21 cellular contexts compared by ENCODE assay signal in the genomic region with DNA sequence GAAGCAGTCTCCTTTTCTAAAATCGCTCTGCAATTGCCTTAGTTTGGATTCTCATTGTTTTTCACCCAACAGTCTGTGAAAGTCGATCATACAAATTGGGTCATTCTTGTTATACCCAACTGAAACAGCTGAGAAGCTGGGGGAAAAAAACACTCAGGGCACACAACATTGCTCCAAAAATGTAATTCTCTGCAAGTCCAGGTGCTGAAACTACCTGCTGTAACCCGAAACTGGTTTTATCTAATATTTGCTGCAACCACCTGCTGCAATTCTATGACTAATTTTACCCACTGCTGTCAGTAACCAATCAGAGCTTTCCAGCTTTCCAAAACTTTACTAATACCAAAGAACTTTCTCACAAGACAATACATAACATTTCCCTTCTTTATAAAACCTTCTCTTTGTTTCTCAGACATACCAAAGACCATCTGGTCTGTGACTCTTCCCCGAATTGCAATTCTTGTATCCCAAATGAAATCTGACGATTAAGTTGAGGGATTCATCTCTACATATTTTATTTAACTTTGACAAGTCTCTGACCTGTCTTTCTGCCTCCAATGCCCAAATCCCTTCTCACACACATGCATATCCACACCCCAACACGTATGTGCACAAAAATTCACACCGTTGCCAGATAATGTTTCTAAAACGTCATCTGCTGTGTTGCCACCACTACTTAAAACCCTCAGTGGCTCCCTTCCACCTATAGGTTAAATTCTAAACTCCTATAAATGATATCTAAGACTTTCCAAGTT.
A peak's percentile ranks its signal among the peaks of the same experiment; 100 is the strongest.
DNase-seq lines count a peak whose midpoint lies in the region; ATAC-seq, FAIRE-seq and TF ChIP-seq lines count a peak whose summit lies in the region.
"Had no signal": no experiment of that assay in that cellular context is flagged by ENCODE, and none has a peak within 500 bp of the region (broad histone marks: within the 10 kb centered on the region; RNA-seq: fewer than 3 reads in every experiment).

No MANE protein-coding gene starts in this region.

- peaks cover 6% of the 10 kb centered on the region for H3K9me3 ChIP-seq in A673 (ENCODE audit: low read depth, low read length, poor library complexity, severe bottlenecking)

- H3K36me3 ChIP-seq in A673 (ENCODE audit: insufficient read depth, low read length, poor library complexity, severe bottlenecking) = no peaks in the 10 kb centered on the region
- H3K36me3 ChIP-seq: gastroesophageal sphincter had no signal

- FAIRE-seq in H54 (lab: Jason Lieb, UNC) = no peak
- FAIRE-seq: endothelial cell of umbilical vein had no signal

- H3K27ac Mint-ChIP-seq in WTC11 = peak overlapping the region; percentile 38; the same call in 1 of the 2 replicates
- H3K27ac Mint-ChIP-seq: activated naive CD8-positive, alpha-beta T cell treated with anti-CD3 and anti-CD28 coated beads, Interleukin-2, amount 50 U/mL, for 24 hours; nephron progenitor cell had no signal

- ATAC-seq in GM18502 (IDR thresholded peaks at IDR 0.05; ENCODE audit: poor library complexity, unreplicated experiment) (peak; percentile 68), GM19463 (IDR thresholded peaks at IDR 0.05; ENCODE audit: unreplicated experiment) (peak; percentile 50), HG03045 (IDR thresholded peaks at IDR 0.05; ENCODE audit: unreplicated experiment) (peak; percentile 58), WTC11 (no peak), left cardiac atrium (no peak)
- ATAC-seq: activated naive CD8-positive, alpha-beta T cell treated with anti-CD3 and anti-CD28 coated beads, Interleukin-2, amount 50 U/mL, for 24 hours; activated T-cell treated with anti-CD3 and anti-CD28 coated beads, Interleukin-2, amount 50 U/mL, for 4 hours; gastroesophageal sphincter had no signal

- CTCF ChIA-PET in WTC11 (lab: Charles Lee) (no interaction called here), A673 (lab: Charles Lee) (no interaction called here)

- H3K27ac ChIP-seq in A673 (ENCODE audit: low read depth, low read length, poor library complexity, severe bottlenecking) = no peak overlapping the region
- H3K27ac ChIP-seq: gastroesophageal sphincter had no signal

- intact Hi-C loops in A673 (cut with micrococcal nuclease; ENCODE audit: unreplicated experiment) = no loop called here
- intact Hi-C loops in left cardiac atrium (cut with DNase I) = no loop called here

- no peaks in the 10 kb centered on the region for H3K27me3 ChIP-seq in A673 (replicated peaks; ENCODE audit: insufficient read depth, low read depth, low read length, poor library complexity)
- H3K27me3 ChIP-seq: gastroesophageal sphincter had no signal

- H3K9me3 Mint-ChIP-seq in WTC11 = peaks cover 13% of the 10 kb centered on the region

- H3K4me3 ChIP-seq in A673 (ENCODE audit: low read depth, low read length, poor library complexity, severe bottlenecking) = no peak overlapping the region
- H3K4me3 ChIP-seq: gastroesophageal sphincter had no signal

- no peak for TF ChIP-seq POLR2A in H54 (IDR thresholded peaks at IDR 0.05; ENCODE audit: low read depth, low read length)

- no TSS peak for BruUV-seq in A673 (replicated peaks; lab: Mats Ljungman, UMichigan)

- H3K4me3 Mint-ChIP-seq in WTC11 = no peak overlapping the region
- H3K4me3 Mint-ChIP-seq: activated naive CD8-positive, alpha-beta T cell treated with anti-CD3 and anti-CD28 coated beads, Interleukin-2, amount 50 U/mL, for 24 hours; activated T-cell treated with anti-CD3 and anti-CD28 coated beads, Interleukin-2, amount 50 U/mL, for 4 hours; central memory CD8-positive, alpha-beta T cell; nephron progenitor cell had no signal

- POLR2A ChIA-PET in WTC11 (lab: Charles Lee) = no interaction called here
- POLR2A ChIA-PET in A673 (lab: Charles Lee; ENCODE audit: low non-redundant PET) = no interaction called here

- peaks cover 11% of the 10 kb centered on the region for H3K36me3 Mint-ChIP-seq in WTC11

- H3K4me1 Mint-ChIP-seq in WTC11 = peaks cover 17% of the 10 kb centered on the region
- H3K4me1 Mint-ChIP-seq: activated naive CD8-positive, alpha-beta T cell treated with anti-CD3 and anti-CD28 coated beads, Interleukin-2, amount 50 U/mL, for 24 hours; central memory CD8-positive, alpha-beta T cell had no signal

- TF ChIP-seq CTCF in WTC11 (IDR thresholded peaks at IDR 0.05) = no peak
- TF ChIP-seq CTCF in A673 (conservative IDR thresholded peaks at IDR 0.05; ENCODE audit: low read depth, low read length) = no peak

- no peaks in the 10 kb centered on the region for H3K27me3 Mint-ChIP-seq in WTC11 (ENCODE audit: low read depth)
- H3K27me3 Mint-ChIP-seq: activated naive CD8-positive, alpha-beta T cell treated with anti-CD3 and anti-CD28 coated beads, Interleukin-2, amount 50 U/mL, for 24 hours; central memory CD8-positive, alpha-beta T cell had no signal

- H3K4me1 ChIP-seq in A673 (ENCODE audit: insufficient read depth, low read length, poor library complexity, severe bottlenecking) = no peaks in the 10 kb centered on the region
- H3K4me1 ChIP-seq: gastroesophageal sphincter had no signal

- DNase-seq in WTC11 (ENCODE audit: low spot score) = no peak
- no peak for DNase-seq in A673 (ENCODE audit: low spot score)
- no peak for DNase-seq in left cardiac atrium
- DNase-seq in activated CD8-positive, alpha-beta memory T cell treated with anti-CD3 and anti-CD28 coated beads for 24 hours = no peak
- no peak for DNase-seq in H54 (ENCODE audit: insufficient read length, low spot score)
- DNase-seq: activated CD4-positive, alpha-beta T cell treated with anti-CD3 and anti-CD28 coated beads, Interleukin-2, amount 50 U/mL, for 1 hour; activated naive CD8-positive, alpha-beta T cell treated with anti-CD3 and anti-CD28 coated beads, Interleukin-2, amount 50 U/mL, for 24 hours; activated T-cell treated with anti-CD3 and anti-CD28 coated beads, Interleukin-2, amount 50 U/mL, for 4 hours; DMS 273 treated with DMSO at 0.1 percent for 48 hours; mammary epithelial cell; NCI-H1417; NCI-H82; nephron progenitor cell; Right ventricle myocardium superior; T-helper 9 cell had no signal

TF ChIP-seq in WTC11, 78 proteins besides CTCF, POLR2A, EP300 and RAD21:
- TF ChIP-seq, protein P1, sequence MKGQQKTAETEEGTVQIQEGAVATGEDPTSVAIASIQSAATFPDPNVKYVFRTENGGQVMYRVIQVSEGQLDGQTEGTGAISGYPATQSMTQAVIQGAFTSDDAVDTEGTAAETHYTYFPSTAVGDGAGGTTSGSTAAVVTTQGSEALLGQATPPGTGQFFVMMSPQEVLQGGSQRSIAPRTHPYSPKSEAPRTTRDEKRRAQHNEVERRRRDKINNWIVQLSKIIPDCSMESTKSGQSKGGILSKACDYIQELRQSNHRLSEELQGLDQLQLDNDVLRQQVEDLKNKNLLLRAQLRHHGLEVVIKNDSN (CRISPR knock-in tag; IDR thresholded peaks at IDR 0.05) = no peak
- TF ChIP-seq OVOL2 (CRISPR knock-in tag; IDR thresholded peaks at IDR 0.05; ENCODE audit: borderline replicate concordance) = no peak
- TF ChIP-seq, protein P2, sequence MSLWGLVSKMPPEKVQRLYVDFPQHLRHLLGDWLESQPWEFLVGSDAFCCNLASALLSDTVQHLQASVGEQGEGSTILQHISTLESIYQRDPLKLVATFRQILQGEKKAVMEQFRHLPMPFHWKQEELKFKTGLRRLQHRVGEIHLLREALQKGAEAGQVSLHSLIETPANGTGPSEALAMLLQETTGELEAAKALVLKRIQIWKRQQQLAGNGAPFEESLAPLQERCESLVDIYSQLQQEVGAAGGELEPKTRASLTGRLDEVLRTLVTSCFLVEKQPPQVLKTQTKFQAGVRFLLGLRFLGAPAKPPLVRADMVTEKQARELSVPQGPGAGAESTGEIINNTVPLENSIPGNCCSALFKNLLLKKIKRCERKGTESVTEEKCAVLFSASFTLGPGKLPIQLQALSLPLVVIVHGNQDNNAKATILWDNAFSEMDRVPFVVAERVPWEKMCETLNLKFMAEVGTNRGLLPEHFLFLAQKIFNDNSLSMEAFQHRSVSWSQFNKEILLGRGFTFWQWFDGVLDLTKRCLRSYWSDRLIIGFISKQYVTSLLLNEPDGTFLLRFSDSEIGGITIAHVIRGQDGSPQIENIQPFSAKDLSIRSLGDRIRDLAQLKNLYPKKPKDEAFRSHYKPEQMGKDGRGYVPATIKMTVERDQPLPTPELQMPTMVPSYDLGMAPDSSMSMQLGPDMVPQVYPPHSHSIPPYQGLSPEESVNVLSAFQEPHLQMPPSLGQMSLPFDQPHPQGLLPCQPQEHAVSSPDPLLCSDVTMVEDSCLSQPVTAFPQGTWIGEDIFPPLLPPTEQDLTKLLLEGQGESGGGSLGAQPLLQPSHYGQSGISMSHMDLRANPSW (CRISPR knock-in tag; conservative IDR thresholded peaks at IDR 0.05; ENCODE audit: low read depth) = no peak

Comparison
In these comparisons a context has a peak if more than half of its experiments do, and no peak if none do; other contexts are left out.
1. ATAC-seq: peak in GM18502 (single experiment), GM19463 (single experiment) and HG03045 (single experiment); none in WTC11 (single experiment) and left cardiac atrium (0 of 2).